Comparison of ENCODE assay signal across 10 cellular contexts in the genomic region with DNA sequence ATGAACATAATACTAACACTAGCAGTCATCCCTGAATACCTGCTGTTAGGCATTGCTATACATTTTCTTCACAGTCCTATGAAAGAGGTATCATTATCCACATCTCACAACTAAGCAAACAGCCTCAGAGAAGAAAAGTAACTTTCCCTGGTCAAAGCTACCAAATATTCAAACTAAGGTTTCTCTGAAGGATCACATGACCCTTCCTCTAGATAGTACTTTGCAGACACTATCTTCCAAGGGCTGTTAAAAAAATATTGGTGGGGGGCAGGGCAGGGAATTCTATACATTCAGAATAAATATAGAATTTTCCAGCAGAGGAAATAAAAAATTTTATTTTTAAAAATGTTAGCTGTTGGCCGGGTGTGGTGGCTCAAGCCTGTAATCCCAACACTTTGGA. TPM values are rescaled to one million over a fixed set of nuclear protein-coding genes. Genes with fewer than 3 reads are reported as not detected.
DNase-seq lines count a peak whose midpoint lies in the region; ATAC-seq and TF ChIP-seq lines count a peak whose summit lies in the region.
"Had no signal": no experiment of that assay in that cellular context is flagged by ENCODE, and none has a peak within 500 bp of the region (broad histone marks: within the 10 kb centered on the region; RNA-seq: fewer than 3 reads in every experiment).

No MANE protein-coding gene starts in this region.

- no TSS peak for BruUV-seq in Panc1 (replicated peaks; lab: Mats Ljungman, UMichigan)

- H3K36me3 ChIP-seq in Panc1 (ENCODE audit: control insufficient read depth, insufficient read depth, low read length) (no peaks in the 10 kb centered on the region; the same call in 1 of the 2 replicates), brain microvascular endothelial cell (replicated peaks) (no peaks in the 10 kb centered on the region), lower lobe of right lung (peaks cover 8% of the 10 kb centered on the region), suprapubic skin (peaks cover 8% of the 10 kb centered on the region)

- H3K9me3 ChIP-seq in Panc1 (ENCODE audit: control insufficient read depth, insufficient read depth, low read depth, low read length): no peaks in the 10 kb centered on the region
- no peaks in the 10 kb centered on the region for H3K9me3 ChIP-seq in lower lobe of right lung
- no peaks in the 10 kb centered on the region for H3K9me3 ChIP-seq in suprapubic skin

- TF ChIP-seq CTCF in Panc1 (IDR thresholded peaks at IDR 0.05): no peak
- TF ChIP-seq CTCF in brain microvascular endothelial cell (IDR thresholded peaks at IDR 0.05; ENCODE audit: low read depth, low read length, missing control alignments): no peak
- no peak for TF ChIP-seq CTCF in lower lobe of right lung (IDR thresholded peaks at IDR 0.05)
- TF ChIP-seq CTCF in suprapubic skin (IDR thresholded peaks at IDR 0.05): no peak

- ATAC-seq in Panc1 (no peak), lower lobe of right lung (no peak)

- H3K4me3 ChIP-seq in Panc1 (ENCODE audit: low read depth in 2 of 2, low read length in 2 of 2) (peak overlapping the region; percentile 21 to 48), brain microvascular endothelial cell (ENCODE audit: low read depth, low read length) (no peak overlapping the region), lower lobe of right lung (peak overlapping the region; percentile 45), suprapubic skin (peak overlapping the region; percentile 25)

- in situ Hi-C loops in Panc1 (cut with HindIII; ENCODE audit: low pct_unique_long_range_greater_than_20kb, low sequenced_read_pairs) (no loop called here), brain microvascular endothelial cell (cut with HindIII; ENCODE audit: low pct_ligation_motif_present, low sequenced_read_pairs) (no loop called here)

- no peak for TF ChIP-seq POLR2A in suprapubic skin (IDR thresholded peaks at IDR 0.05)

- POLR2A ChIA-PET in Panc1 (lab: Charles Lee): interaction anchor here (0.6 to 0.7 kb wide), 2 partner anchors 480 to 688 kb away, joined by 4 to 7 read pairs; no protein-coding TSS in a partner anchor

- CTCF ChIA-PET in Panc1 (lab: Charles Lee): interaction anchor here (0.6 kb wide), 2 partner anchors 44 to 368 kb away, joined by 3 to 8 read pairs; no protein-coding TSS in a partner anchor

- 65% methylated on average over 1 of the region's 1 CpG for WGBS in suprapubic skin

- H3K27me3 ChIP-seq in Panc1 (ENCODE audit: control insufficient read depth, insufficient read depth, low read length): no peaks in the 10 kb centered on the region
- H3K27me3 ChIP-seq in brain microvascular endothelial cell (replicated peaks): no peaks in the 10 kb centered on the region
- H3K27me3 ChIP-seq in lower lobe of right lung (ENCODE audit: low read depth): no peaks in the 10 kb centered on the region
- no peaks in the 10 kb centered on the region for H3K27me3 ChIP-seq in suprapubic skin

- H3K27ac ChIP-seq in Panc1 (ENCODE audit: low read length): peak overlapping the region; percentile 71; the same call in 1 of the 2 replicates
- peak overlapping the region; percentile 13 for H3K27ac ChIP-seq in brain microvascular endothelial cell
- H3K27ac ChIP-seq in lower lobe of right lung: peak overlapping the region; percentile 81
- peak overlapping the region; percentile 62 for H3K27ac ChIP-seq in suprapubic skin

- intact Hi-C loops in Panc1 (cut with micrococcal nuclease; ENCODE audit: unreplicated experiment) (no loop called here), lower lobe of right lung (cut with DNase I) (no loop called here)

- H3K4me1 ChIP-seq in Panc1 (ENCODE audit: control insufficient read depth, insufficient read depth, low read length) (no peaks in the 10 kb centered on the region; the same call in 1 of the 2 replicates), lower lobe of right lung (peaks cover 44% of the 10 kb centered on the region), suprapubic skin (peaks cover 41% of the 10 kb centered on the region)

- no peak for TF ChIP-seq EP300 in suprapubic skin (IDR thresholded peaks at IDR 0.05)

- DNase-seq in Panc1 (ENCODE audit: low read depth, low spot score) (no peak), brain microvascular endothelial cell (no peak), lower lobe of right lung (no peak), suprapubic skin (ENCODE audit: low spot score in 2 of 2) (no peak), GOT3 (lab: John Stamatoyannopoulos, UW) (no peak), NAMALWA (ENCODE audit: low spot score) (no peak)
- DNase-seq in activated CD8-positive, alpha-beta memory T cell treated with anti-CD3 and anti-CD28 coated beads, Interleukin-2, amount 50 U/mL, for 4 hours: no peak
- DNase-seq: activated CD8-positive, alpha-beta memory T cell treated with anti-CD3 and anti-CD28 coated beads for 24 hours; NCI-H2081 treated with DMSO at 0.1 percent for 48 hours; stimulated activated naive CD4-positive, alpha-beta T cell had no signal

RNA-seq across cellular contexts. Expression of a gene that starts 3.1 kb away (rescaled TPM):
- total RNA-seq in Panc1 (2021; ENCODE audit: unreplicated experiment): 26.8 TPM
- polyA plus RNA-seq in Panc1 (2012; ENCODE audit: insufficient read length): 28.7 TPM
- total RNA-seq in lower lobe of right lung: 26.6 TPM
- 10 to 100 TPM in 3 of 4 donors, 1 to 10 TPM in 1; 9.9 to 20.3 (median 16.1) TPM for total RNA-seq in suprapubic skin

RNA-seq across cellular contexts. Expression of a gene that starts 49.6 kb away (rescaled TPM):
- total RNA-seq in Panc1 (2021; ENCODE audit: unreplicated experiment): 13.6 TPM
- 8.3 TPM for polyA plus RNA-seq in Panc1 (2012; ENCODE audit: insufficient read length)
- total RNA-seq in lower lobe of right lung: 21.9 TPM
- 10 to 100 TPM; 23.8 to 70.5 (median 31.7) TPM for total RNA-seq in suprapubic skin

Comparison
In these comparisons a context has a peak if more than half of its experiments do, and no peak if none do; other contexts are left out.
1. H3K27ac ChIP-seq: peak in every context shown above with its lines; median percentile 81 in lower lobe of right lung; 71 in Panc1; 62 in suprapubic skin; 13 in brain microvascular endothelial cell.